In genomic region chr5:157481255-157481654, GRCh38 we compare ENCODE assay signal across 28 cellular contexts. TPM values are rescaled to one million over a fixed set of nuclear protein-coding genes. Genes with fewer than 3 reads are reported as not detected.
DNase-seq lines count a peak whose midpoint lies in the region; ATAC-seq, FAIRE-seq and TF ChIP-seq lines count a peak whose summit lies in the region.
"Had no signal": no experiment of that assay in that cellular context is flagged by ENCODE, and none has a peak within 500 bp of the region (broad histone marks: within the 10 kb centered on the region; RNA-seq: fewer than 3 reads in every experiment).

No MANE protein-coding gene starts in this region.

- H4K20me1 ChIP-seq in astrocyte (ENCODE audit: insufficient read depth, low read length): peaks cover 64% of the 10 kb centered on the region

- no peak for DNase-seq in activated CD8-positive, alpha-beta T cell treated with anti-CD3 and anti-CD28 coated beads, Interleukin-2, amount 10 ng/mL, durations not matched to agents 7 days and 5 days
- no peak for DNase-seq in activated CD8-positive, alpha-beta T cell treated with anti-CD3 and anti-CD28 coated beads for 36 hours
- peak; percentile 88 for DNase-seq in RPMI8226
- no peak for DNase-seq in astrocyte (ENCODE audit: low read depth)
- no peak for DNase-seq in spleen
- DNase-seq in KG1 (lab: John Stamatoyannopoulos, UW): no peak
- DNase-seq: activated CD4-positive, alpha-beta T cell treated with anti-CD3 and anti-CD28 coated beads, Interleukin-2, amount 50 U/mL, for 48 hours; activated T-cell treated with anti-CD3 and anti-CD28 coated beads, Interleukin-2, amount 50 U/mL, for 48 hours; AML-193; DMS53; GF-D8; head of caudate nucleus; MG63; NCI-H2081; NK-92 treated with Interleukin-12 subunit alpha and Interleukin-12 subunit beta, amount 100 ng/mL, for 24 hours; uterus had no signal

- H3K36me3 Mint-ChIP-seq in activated CD8-positive, alpha-beta T cell treated with anti-CD3 and anti-CD28 coated beads, Interleukin-2, amount 10 ng/mL, durations not matched to agents 7 days and 5 days (ENCODE audit: low read depth): peaks cover 81% of the 10 kb centered on the region
- H3K36me3 Mint-ChIP-seq in activated CD8-positive, alpha-beta T cell treated with anti-CD3 and anti-CD28 coated beads for 36 hours (ENCODE audit: low read depth): peaks cover 5% of the 10 kb centered on the region
- peaks cover 21% of the 10 kb centered on the region for H3K36me3 Mint-ChIP-seq in astrocyte (ENCODE audit: low read depth, unreplicated experiment)
- H3K36me3 Mint-ChIP-seq: activated naive CD8-positive, alpha-beta T cell had no signal

- no peaks in the 10 kb centered on the region for H3K27me3 ChIP-seq in astrocyte (ENCODE audit: insufficient read depth, low read length)
- no peaks in the 10 kb centered on the region for H3K27me3 ChIP-seq in spleen (replicated peaks in 1 of 7)
- H3K27me3 ChIP-seq: MG63, suprapubic skin, uterus had no signal

- no peak for FAIRE-seq in astrocyte (lab: Jason Lieb, UNC)
- FAIRE-seq: A204.1, H1, K562, RCC 7860 had no signal

- ATAC-seq in activated CD8-positive, alpha-beta T cell treated with anti-CD3 and anti-CD28 coated beads, Interleukin-2, amount 10 ng/mL, durations not matched to agents 7 days and 5 days: no peak
- ATAC-seq in activated CD8-positive, alpha-beta T cell treated with anti-CD3 and anti-CD28 coated beads for 36 hours: no peak
- ATAC-seq in HG03457 (IDR thresholded peaks at IDR 0.05; ENCODE audit: unreplicated experiment): no peak
- ATAC-seq in GM21576 (IDR thresholded peaks at IDR 0.05; ENCODE audit: unreplicated experiment): no peak
- ATAC-seq: K562 had no signal

- no peak overlapping the region for H3K4me3 Mint-ChIP-seq in activated CD8-positive, alpha-beta T cell treated with anti-CD3 and anti-CD28 coated beads, Interleukin-2, amount 10 ng/mL, durations not matched to agents 7 days and 5 days
- H3K4me3 Mint-ChIP-seq in activated CD8-positive, alpha-beta T cell treated with anti-CD3 and anti-CD28 coated beads for 36 hours: no peak overlapping the region
- H3K4me3 Mint-ChIP-seq in astrocyte (ENCODE audit: unreplicated experiment): no peak overlapping the region
- H3K4me3 Mint-ChIP-seq: activated naive CD8-positive, alpha-beta T cell had no signal

- CTCF ChIA-PET in activated CD8-positive, alpha-beta T cell treated with anti-CD3 and anti-CD28 coated beads, Interleukin-2, amount 10 ng/mL, durations not matched to agents 7 days and 5 days (lab: Charles Lee): interaction anchor here (0.9 to 3.2 kb wide), 4 partner anchors 11 to 237 kb away, joined by 3 to 13 read pairs (median 4); no protein-coding TSS in a partner anchor
- CTCF ChIA-PET in activated CD8-positive, alpha-beta T cell treated with anti-CD3 and anti-CD28 coated beads for 36 hours (lab: Charles Lee): interaction anchor here (0.9 to 1.7 kb wide), 5 partner anchors 9 to 262 kb away, joined by 3 to 6 read pairs (median 4); partner anchors contain the start of gene LSM11

- no peak for TF ChIP-seq CTCF in activated CD8-positive, alpha-beta T cell treated with anti-CD3 and anti-CD28 coated beads for 36 hours (IDR thresholded peaks at IDR 0.05)
- no peak for TF ChIP-seq CTCF in astrocyte (IDR thresholded peaks at IDR 0.05; ENCODE audit: insufficient read depth, low read depth, low read length)
- TF ChIP-seq CTCF in spleen (IDR thresholded peaks at IDR 0.05 in 8 of 11, conservative IDR thresholded peaks at IDR 0.05 in 3 of 11): no peak

- H3K36me3 ChIP-seq in astrocyte (ENCODE audit: insufficient read depth, low read length) (peaks cover 67% of the 10 kb centered on the region), spleen (peaks cover 0 to 100% (median 57%) of the 10 kb centered on the region in 6 donors)
- H3K36me3 ChIP-seq: prostate gland, suprapubic skin, uterus had no signal

- H3K9me3 ChIP-seq in astrocyte (ENCODE audit: insufficient read depth, low read depth, low read length) (no peaks in the 10 kb centered on the region), spleen (no peaks in the 10 kb centered on the region)
- H3K9me3 ChIP-seq: MG63, prostate gland, suprapubic skin, uterus had no signal

- H3K4me2 ChIP-seq in astrocyte (ENCODE audit: low read length): no peak overlapping the region

- H3K79me2 ChIP-seq in astrocyte (ENCODE audit: insufficient read depth, low read length): peaks cover 38% of the 10 kb centered on the region

- H3K9ac ChIP-seq in astrocyte (ENCODE audit: low read length): peak overlapping the region; percentile 33

- TF ChIP-seq POLR2A in spleen (IDR thresholded peaks at IDR 0.05): peak in 1 of 3 donors; percentile 18

- no peaks in the 10 kb centered on the region for H3K27me3 Mint-ChIP-seq in activated CD8-positive, alpha-beta T cell treated with anti-CD3 and anti-CD28 coated beads, Interleukin-2, amount 10 ng/mL, durations not matched to agents 7 days and 5 days (ENCODE audit: low read depth)
- no peaks in the 10 kb centered on the region for H3K27me3 Mint-ChIP-seq in activated CD8-positive, alpha-beta T cell treated with anti-CD3 and anti-CD28 coated beads for 36 hours
- H3K27me3 Mint-ChIP-seq in astrocyte (ENCODE audit: low read depth, unreplicated experiment): no peaks in the 10 kb centered on the region
- H3K27me3 Mint-ChIP-seq: activated naive CD8-positive, alpha-beta T cell had no signal

- intact Hi-C loops in activated CD8-positive, alpha-beta T cell treated with anti-CD3 and anti-CD28 coated beads for 36 hours (cut with micrococcal nuclease): no loop called here
- intact Hi-C loops in spleen (cut with DNase I; ENCODE audit: low total_unique reads): no loop called here

- no peak overlapping the region for H3K27ac ChIP-seq in astrocyte (ENCODE audit: low read depth, low read length)
- H3K27ac ChIP-seq in spleen: peak overlapping the region in 6 of 8 donors; percentile 32 to 85 (median 56)
- H3K27ac ChIP-seq: prostate gland, suprapubic skin, uterus, VCaP had no signal

- H3K4me3 ChIP-seq in astrocyte (ENCODE audit: insufficient read depth, low read depth, low read length) (no peak overlapping the region), spleen (no peak overlapping the region)
- H3K4me3 ChIP-seq: K562, MG63, prostate gland, suprapubic skin, uterus had no signal

- H3K4me1 Mint-ChIP-seq in activated CD8-positive, alpha-beta T cell treated with anti-CD3 and anti-CD28 coated beads, Interleukin-2, amount 10 ng/mL, durations not matched to agents 7 days and 5 days (ENCODE audit: low read depth): peaks cover 59% of the 10 kb centered on the region
- no peaks in the 10 kb centered on the region for H3K4me1 Mint-ChIP-seq in activated CD8-positive, alpha-beta T cell treated with anti-CD3 and anti-CD28 coated beads for 36 hours (ENCODE audit: low read depth)
- peaks cover 12% of the 10 kb centered on the region for H3K4me1 Mint-ChIP-seq in astrocyte (ENCODE audit: low read depth, unreplicated experiment)

- H3K27ac Mint-ChIP-seq in activated CD8-positive, alpha-beta T cell treated with anti-CD3 and anti-CD28 coated beads, Interleukin-2, amount 10 ng/mL, durations not matched to agents 7 days and 5 days: peak overlapping the region; percentile 70
- no peak overlapping the region for H3K27ac Mint-ChIP-seq in activated CD8-positive, alpha-beta T cell treated with anti-CD3 and anti-CD28 coated beads for 36 hours
- peak overlapping the region; percentile 26 for H3K27ac Mint-ChIP-seq in astrocyte (ENCODE audit: unreplicated experiment)
- H3K27ac Mint-ChIP-seq: activated naive CD8-positive, alpha-beta T cell had no signal

- POLR2A ChIA-PET in activated CD8-positive, alpha-beta T cell treated with anti-CD3 and anti-CD28 coated beads, Interleukin-2, amount 10 ng/mL, durations not matched to agents 7 days and 5 days (lab: Charles Lee): no interaction called here
- POLR2A ChIA-PET in activated CD8-positive, alpha-beta T cell treated with anti-CD3 and anti-CD28 coated beads for 36 hours (lab: Charles Lee): no interaction called here

- H3K9me3 Mint-ChIP-seq in activated CD8-positive, alpha-beta T cell treated with anti-CD3 and anti-CD28 coated beads, Interleukin-2, amount 10 ng/mL, durations not matched to agents 7 days and 5 days (ENCODE audit: insufficient read depth): no peaks in the 10 kb centered on the region
- H3K9me3 Mint-ChIP-seq in activated CD8-positive, alpha-beta T cell treated with anti-CD3 and anti-CD28 coated beads for 36 hours: no peaks in the 10 kb centered on the region
- no peaks in the 10 kb centered on the region for H3K9me3 Mint-ChIP-seq in astrocyte (ENCODE audit: unreplicated experiment)

- H3K4me1 ChIP-seq in astrocyte (ENCODE audit: insufficient read depth, low read length): peaks cover 25% of the 10 kb centered on the region
- H3K4me1 ChIP-seq in spleen: peaks cover 4 to 88% (median 41%) of the 10 kb centered on the region in 6 donors
- H3K4me1 ChIP-seq: prostate gland, uterus had no signal

- WGBS in spleen, 5 donors: 62 to 75% (median 73%) methylated on average over 2 to 4 of the region's 4 CpGs

- no peak overlapping the region for H2AFZ ChIP-seq in astrocyte (ENCODE audit: low read depth, low read length)

RNA-seq across cellular contexts. Expression of gene NIPAL4, which starts 21.2 kb away (rescaled TPM):
- total RNA-seq in activated CD8-positive, alpha-beta T cell treated with anti-CD3 and anti-CD28 coated beads, Interleukin-2, amount 10 ng/mL, durations not matched to agents 7 days and 5 days: not detected
- under 1 TPM; 0.29 to 0.72 TPM for total RNA-seq in activated CD8-positive, alpha-beta T cell treated with anti-CD3 and anti-CD28 coated beads for 36 hours
- 7.1 and 10.8 TPM in 2 replicates for total RNA-seq in astrocyte
- total RNA-seq in spleen: under 1 TPM in 6 of 7 donors, not detected in 1; 0.34 to 0.73 (median 0.47) TPM
- polyA plus RNA-seq in spleen: under 1 TPM; 0.19 to 0.49 (median 0.39) TPM
- total RNA-seq: K562, lung microvascular endothelial cell, SK-MEL-5 had no signal
- polyA plus RNA-seq: K562 had no signal
